ENCODE assay signal across 8 cellular contexts in genomic region chr10:28250782-28251181, GRCh38. TPM values are rescaled to one million over a fixed set of nuclear protein-coding genes. Genes with fewer than 3 reads are reported as not detected.
DNase-seq lines count a peak whose midpoint lies in the region; ATAC-seq and TF ChIP-seq lines count a peak whose summit lies in the region.

No MANE protein-coding gene starts in this region.

- H3K27me3 ChIP-seq in SK-N-SH (ENCODE audit: insufficient read depth) (peaks cover 23% of the 10 kb centered on the region; the same call in 1 of the 2 replicates), gastroesophageal sphincter (no peaks in the 10 kb centered on the region), thoracic aorta (replicated peaks; ENCODE audit: insufficient read depth) (no peaks in the 10 kb centered on the region)

- TF ChIP-seq EP300 in SK-N-SH (IDR thresholded peaks at IDR 0.05; ENCODE audit: borderline replicate concordance in 1 of 2, low read depth in 1 of 2, low read length in 1 of 2) (no peak), gastroesophageal sphincter (IDR thresholded peaks at IDR 0.05) (no peak)

- H3K4me3 ChIP-seq in SK-N-SH (ENCODE audit: low read depth in 2 of 2, low read length in 1 of 2): no peak overlapping the region
- no peak overlapping the region for H3K4me3 ChIP-seq in gastroesophageal sphincter
- no peak overlapping the region for H3K4me3 ChIP-seq in thoracic aorta

- CTCF ChIA-PET in SK-N-SH (lab: Yijun Ruan, JAX): interaction anchor here (0.7 to 3.7 kb wide), 11 partner anchors 9 to 143 kb away, joined by 3 to 29 read pairs (median 4); no protein-coding TSS in a partner anchor

- H3K9ac ChIP-seq in SK-N-SH: no peak overlapping the region

- H3K4me1 ChIP-seq in SK-N-SH (ENCODE audit: control insufficient read depth in 1 of 2, insufficient read depth in 2 of 2, low read depth in 1 of 2, low read length in 1 of 2) (peaks cover 0 to 11% of the 10 kb centered on the region in 2 experiments; a peak in 2 of 4 replicates), gastroesophageal sphincter (peaks cover 8 to 54% (median 9%) of the 10 kb centered on the region in 3 donors), thoracic aorta (ENCODE audit: control insufficient read depth in 1 of 2, low read depth in 2 of 2) (peaks cover 32 to 70% of the 10 kb centered on the region in 2 donors)

- POLR2A ChIA-PET in SK-N-SH (lab: Yijun Ruan, JAX): no interaction called here

- peak; percentile 61 for TF ChIP-seq RAD21 in SK-N-SH (IDR thresholded peaks at IDR 0.05; ENCODE audit: low read length)

- peak; percentile 68 for TF ChIP-seq CTCF in SK-N-SH (IDR thresholded peaks at IDR 0.05)
- TF ChIP-seq CTCF in gastroesophageal sphincter (IDR thresholded peaks at IDR 0.05): peak; percentile 58 to 72 (median 67)
- peak; percentile 50 for TF ChIP-seq CTCF in thoracic aorta (IDR thresholded peaks at IDR 0.05)

- H3K9me2 ChIP-seq in SK-N-SH: no peaks in the 10 kb centered on the region

- no peak; the same call in 2 of the 3 replicates for ATAC-seq in SK-N-SH treated with all-trans-retinoic acid at 6 μM for 48 hours
- peak; percentile 34 for ATAC-seq in gastroesophageal sphincter
- no peak for ATAC-seq in thoracic aorta (ENCODE audit: insufficient number of reproducible peaks, low FRiP score, low read depth)
- ATAC-seq in GM18861 (IDR thresholded peaks at IDR 0.05; ENCODE audit: unreplicated experiment): no peak
- ATAC-seq in HG02870 (IDR thresholded peaks at IDR 0.05; ENCODE audit: unreplicated experiment): no peak

- no peaks in the 10 kb centered on the region for H3K79me2 ChIP-seq in SK-N-SH (ENCODE audit: insufficient read depth)

- H3K27ac ChIP-seq in SK-N-SH (ENCODE audit: low read depth in 2 of 2, low read length in 1 of 2) (no peak overlapping the region), gastroesophageal sphincter (peak overlapping the region in 3 of 4 donors; percentile 51 to 69 (median 61)), thoracic aorta (peak overlapping the region; percentile 73 to 81)

- no peak for TF ChIP-seq POLR2A in gastroesophageal sphincter (IDR thresholded peaks at IDR 0.05)

- peaks cover 12% of the 10 kb centered on the region for H3F3A ChIP-seq in SK-N-SH (replicated peaks; ENCODE audit: insufficient read depth)

- no peak overlapping the region for H3K4me2 ChIP-seq in SK-N-SH

- H4K20me1 ChIP-seq in SK-N-SH (ENCODE audit: insufficient read depth): no peaks in the 10 kb centered on the region

- DNase-seq in SK-N-SH (no peak), RKO (ENCODE audit: low spot score) (peak; percentile 69), thoracic aorta (ENCODE audit: low spot score) (no peak)
- no peak for DNase-seq in activated naive CD4-positive, alpha-beta T cell treated with anti-CD3 and anti-CD28 coated beads, Interleukin-2, amount 50 U/mL, for 16 hours

- no peaks in the 10 kb centered on the region for H3K9me3 ChIP-seq in SK-N-SH
- no peaks in the 10 kb centered on the region for H3K9me3 ChIP-seq in gastroesophageal sphincter
- no peaks in the 10 kb centered on the region for H3K9me3 ChIP-seq in thoracic aorta

- no peak overlapping the region for H2AFZ ChIP-seq in SK-N-SH (ENCODE audit: low read depth)

- no peaks in the 10 kb centered on the region for H3K36me3 ChIP-seq in SK-N-SH (replicated peaks in 1 of 2; ENCODE audit: control insufficient read depth in 1 of 2, insufficient read depth in 2 of 2, low read length in 1 of 2)
- H3K36me3 ChIP-seq in gastroesophageal sphincter: no peaks in the 10 kb centered on the region
- H3K36me3 ChIP-seq in thoracic aorta: no peaks in the 10 kb centered on the region

TF ChIP-seq in SK-N-SH, 30 proteins besides CTCF, POLR2A, EP300 and RAD21 (continues in another document):
- TF ChIP-seq TCF12 (IDR thresholded peaks at IDR 0.05) (no peak), RFX5 (IDR thresholded peaks at IDR 0.05; ENCODE audit: low read length) (no peak), YY1 (IDR thresholded peaks at IDR 0.05; ENCODE audit: low read depth) (no peak), NFIC (IDR thresholded peaks at IDR 0.05; ENCODE audit: borderline replicate concordance) (no peak)
- TF ChIP-seq, protein P1, sequence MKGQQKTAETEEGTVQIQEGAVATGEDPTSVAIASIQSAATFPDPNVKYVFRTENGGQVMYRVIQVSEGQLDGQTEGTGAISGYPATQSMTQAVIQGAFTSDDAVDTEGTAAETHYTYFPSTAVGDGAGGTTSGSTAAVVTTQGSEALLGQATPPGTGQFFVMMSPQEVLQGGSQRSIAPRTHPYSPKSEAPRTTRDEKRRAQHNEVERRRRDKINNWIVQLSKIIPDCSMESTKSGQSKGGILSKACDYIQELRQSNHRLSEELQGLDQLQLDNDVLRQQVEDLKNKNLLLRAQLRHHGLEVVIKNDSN (IDR thresholded peaks at IDR 0.05; ENCODE audit: borderline replicate concordance, low read depth): no peak
- TF ChIP-seq, protein P2, sequence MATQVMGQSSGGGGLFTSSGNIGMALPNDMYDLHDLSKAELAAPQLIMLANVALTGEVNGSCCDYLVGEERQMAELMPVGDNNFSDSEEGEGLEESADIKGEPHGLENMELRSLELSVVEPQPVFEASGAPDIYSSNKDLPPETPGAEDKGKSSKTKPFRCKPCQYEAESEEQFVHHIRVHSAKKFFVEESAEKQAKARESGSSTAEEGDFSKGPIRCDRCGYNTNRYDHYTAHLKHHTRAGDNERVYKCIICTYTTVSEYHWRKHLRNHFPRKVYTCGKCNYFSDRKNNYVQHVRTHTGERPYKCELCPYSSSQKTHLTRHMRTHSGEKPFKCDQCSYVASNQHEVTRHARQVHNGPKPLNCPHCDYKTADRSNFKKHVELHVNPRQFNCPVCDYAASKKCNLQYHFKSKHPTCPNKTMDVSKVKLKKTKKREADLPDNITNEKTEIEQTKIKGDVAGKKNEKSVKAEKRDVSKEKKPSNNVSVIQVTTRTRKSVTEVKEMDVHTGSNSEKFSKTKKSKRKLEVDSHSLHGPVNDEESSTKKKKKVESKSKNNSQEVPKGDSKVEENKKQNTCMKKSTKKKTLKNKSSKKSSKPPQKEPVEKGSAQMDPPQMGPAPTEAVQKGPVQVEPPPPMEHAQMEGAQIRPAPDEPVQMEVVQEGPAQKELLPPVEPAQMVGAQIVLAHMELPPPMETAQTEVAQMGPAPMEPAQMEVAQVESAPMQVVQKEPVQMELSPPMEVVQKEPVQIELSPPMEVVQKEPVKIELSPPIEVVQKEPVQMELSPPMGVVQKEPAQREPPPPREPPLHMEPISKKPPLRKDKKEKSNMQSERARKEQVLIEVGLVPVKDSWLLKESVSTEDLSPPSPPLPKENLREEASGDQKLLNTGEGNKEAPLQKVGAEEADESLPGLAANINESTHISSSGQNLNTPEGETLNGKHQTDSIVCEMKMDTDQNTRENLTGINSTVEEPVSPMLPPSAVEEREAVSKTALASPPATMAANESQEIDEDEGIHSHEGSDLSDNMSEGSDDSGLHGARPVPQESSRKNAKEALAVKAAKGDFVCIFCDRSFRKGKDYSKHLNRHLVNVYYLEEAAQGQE (IDR thresholded peaks at IDR 0.05; ENCODE audit: low read depth, low read length): no peak
- TF ChIP-seq, protein P3, sequence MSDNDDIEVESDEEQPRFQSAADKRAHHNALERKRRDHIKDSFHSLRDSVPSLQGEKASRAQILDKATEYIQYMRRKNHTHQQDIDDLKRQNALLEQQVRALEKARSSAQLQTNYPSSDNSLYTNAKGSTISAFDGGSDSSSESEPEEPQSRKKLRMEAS (IDR thresholded peaks at IDR 0.05; ENCODE audit: low read depth): no peak

TF ChIP-seq in SK-N-SH treated with all-trans-retinoic acid at 6 μM for 48 hours, 23 proteins besides CTCF, POLR2A, EP300 and RAD21 (continues in another document):
- no peak for TF ChIP-seq TCF4 (CRISPR knock-in tag; IDR thresholded peaks at IDR 0.05; ENCODE audit: borderline replicate concordance)
- TF ChIP-seq ZFP3 (CRISPR knock-in tag; IDR thresholded peaks at IDR 0.05): no peak
- no peak for TF ChIP-seq TOX (CRISPR knock-in tag; IDR thresholded peaks at IDR 0.05; ENCODE audit: borderline replicate concordance)
- no peak for TF ChIP-seq OSR1 (CRISPR knock-in tag; IDR thresholded peaks at IDR 0.05)
- TF ChIP-seq ZNF565 (CRISPR knock-in tag; conservative IDR thresholded peaks at IDR 0.05; ENCODE audit: low read depth): no peak
- TF ChIP-seq BACH2 (CRISPR knock-in tag; IDR thresholded peaks at IDR 0.05; ENCODE audit: borderline replicate concordance): no peak
- TF ChIP-seq CREB5 (CRISPR knock-in tag; IDR thresholded peaks at IDR 0.05; ENCODE audit: low read depth): no peak
- no peak for TF ChIP-seq ESRRG (CRISPR knock-in tag; IDR thresholded peaks at IDR 0.05)
- TF ChIP-seq ARNTL (CRISPR knock-in tag; IDR thresholded peaks at IDR 0.05; ENCODE audit: borderline replicate concordance, low read depth): no peak
- no peak for TF ChIP-seq ZFP30 (CRISPR knock-in tag; IDR thresholded peaks at IDR 0.05)

RNA-seq across cellular contexts. Expression of gene MPP7, which starts 52.1 kb away (rescaled TPM):
- polyA plus RNA-seq in SK-N-SH (2012; rRNA removed): 0.02 TPM in 1 of 2 replicates, not detected in the other
- 0.03 TPM in 2 replicates for polyA plus RNA-seq in SK-N-SH (2012; cell fraction: cytosol; rRNA removed)
- not detected in 2 replicates for polyA plus RNA-seq in SK-N-SH (2012; cell fraction: nucleus; rRNA removed)
- 10 to 100 TPM; 22.9 to 72.1 (median 51.5) TPM for total RNA-seq in gastroesophageal sphincter
- total RNA-seq in thoracic aorta: 10 to 100 TPM; 28.2 to 48.5 TPM

Comparison
In these comparisons a context has a peak if more than half of its experiments do, and no peak if none do; other contexts are left out.
1. H3K27ac ChIP-seq: peak in gastroesophageal sphincter (3 of 4) and thoracic aorta (2 of 2); none in SK-N-SH (0 of 2).
2. Peak in every context shown above with its lines, with median percentiles within 50 percentile points of each other: CTCF ChIP-seq.